Comparison of ENCODE assay signal across 1 cellular context in the genomic region with DNA sequence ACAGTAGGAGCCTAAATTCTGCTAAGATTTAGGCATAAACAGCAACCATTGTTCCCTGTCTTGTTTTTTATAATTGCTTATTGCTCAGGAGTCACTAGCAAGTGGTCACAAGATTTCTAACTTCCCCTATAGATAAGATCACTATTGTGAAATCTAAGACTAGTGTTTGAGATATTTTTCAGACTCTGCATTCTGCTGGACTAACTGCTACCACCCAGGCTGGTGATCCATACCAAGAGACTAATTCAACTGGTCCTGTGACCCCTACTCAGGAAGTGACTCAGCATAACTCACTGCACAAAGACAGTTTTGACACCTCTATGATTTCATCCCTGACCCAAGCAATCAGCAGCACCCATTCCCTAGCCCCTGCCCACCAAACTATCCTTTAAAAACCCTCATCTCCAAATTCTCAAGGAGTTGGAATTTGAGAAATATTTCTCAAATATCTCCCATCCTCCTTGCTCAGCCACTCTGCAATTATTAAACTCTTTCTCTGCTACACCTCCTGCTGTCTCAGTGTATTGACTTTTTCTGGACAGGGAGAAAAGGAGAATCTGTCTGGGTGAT.
TF ChIP-seq lines count a peak whose summit lies in the region.

No MANE protein-coding gene starts in this region.

TF ChIP-seq in WTC11, 78 proteins besides CTCF, POLR2A, EP300 and RAD21 (continued from another document):
- TF ChIP-seq, protein P1, sequence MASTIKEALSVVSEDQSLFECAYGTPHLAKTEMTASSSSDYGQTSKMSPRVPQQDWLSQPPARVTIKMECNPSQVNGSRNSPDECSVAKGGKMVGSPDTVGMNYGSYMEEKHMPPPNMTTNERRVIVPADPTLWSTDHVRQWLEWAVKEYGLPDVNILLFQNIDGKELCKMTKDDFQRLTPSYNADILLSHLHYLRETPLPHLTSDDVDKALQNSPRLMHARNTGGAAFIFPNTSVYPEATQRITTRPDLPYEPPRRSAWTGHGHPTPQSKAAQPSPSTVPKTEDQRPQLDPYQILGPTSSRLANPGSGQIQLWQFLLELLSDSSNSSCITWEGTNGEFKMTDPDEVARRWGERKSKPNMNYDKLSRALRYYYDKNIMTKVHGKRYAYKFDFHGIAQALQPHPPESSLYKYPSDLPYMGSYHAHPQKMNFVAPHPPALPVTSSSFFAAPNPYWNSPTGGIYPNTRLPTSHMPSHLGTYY (CRISPR knock-in tag; IDR thresholded peaks at IDR 0.05) = no peak
- no peak for TF ChIP-seq ZSCAN18 (CRISPR knock-in tag; IDR thresholded peaks at IDR 0.05)
TF ChIP-seq in WTC11: peak in this region for 0.
